In the genomic region with DNA sequence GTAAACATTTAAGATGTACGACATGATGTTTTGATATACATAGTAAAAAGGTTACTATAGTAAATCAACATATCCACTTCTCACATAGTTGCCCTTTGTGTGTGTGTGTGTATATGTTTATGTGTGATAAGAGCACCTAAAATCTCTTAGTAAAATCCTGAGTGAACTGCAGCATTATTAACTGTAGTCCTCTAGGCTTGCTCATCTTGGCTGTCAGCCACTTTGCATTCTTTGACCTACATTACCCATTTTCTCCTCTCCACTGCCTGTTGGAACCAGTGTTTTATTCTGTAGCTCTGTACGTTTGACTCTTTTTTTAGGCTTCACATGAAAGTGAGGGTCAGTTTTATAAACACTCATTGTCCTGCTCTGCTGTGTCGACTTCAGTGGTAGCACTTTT, we compare ENCODE assay signal across 26 cellular contexts.
"Had no signal": no experiment of that assay in that cellular context is flagged by ENCODE, and none has a peak within 500 bp of the region (broad histone marks: within the 10 kb centered on the region; RNA-seq: fewer than 3 reads in every experiment).

No MANE protein-coding gene starts in this region.

- H3K27ac ChIP-seq: SJCRH30 had no signal

- H3K4me1 ChIP-seq: SJCRH30 had no signal

- H3K4me3 ChIP-seq: SJCRH30 had no signal

- FAIRE-seq: TTC549 had no signal

- ATAC-seq: activated T-helper 17 cell treated with anti-CD3 and anti-CD28 coated beads, Interleukin-2, amount 50 U/mL, for 72 hours; Panc1; Right ventricle myocardium inferior had no signal

- H3K9me3 ChIP-seq: SJCRH30 had no signal

- DNase-seq: activated B cell treated with CpG ODN at 0.5 μM for 24 hours; activated CD4-positive, alpha-beta memory T cell treated with anti-CD3 and anti-CD28 coated beads, Interleukin-2, amount 10 ng/mL, durations not matched to agents 7 days and 5 days; activated CD4-positive, alpha-beta T cell treated with anti-CD3 and anti-CD28 coated beads for 1 hour; activated CD4-positive, alpha-beta T cell treated with anti-CD3 and anti-CD28 coated beads, Interleukin-2, amount 10 ng/mL, durations not matched to agents 24 days and 14 days; activated gamma-delta T cell; activated naive CD4-positive, alpha-beta T cell treated with anti-CD3 and anti-CD28 coated beads for 36 hours; activated T-cell treated with anti-CD3 and anti-CD28 coated beads for 4 hours; activated T-cell treated with anti-CD3 and anti-CD28 coated beads, Interleukin-2, amount 50 U/mL, for 48 hours; caudate nucleus; Kasumi-1; NCI-H1105 treated with DMSO at 0.1 percent for 48 hours; NCI-H1436 treated with DMSO at 0.1 percent for 48 hours; NCI-H187; NCI-H2081; NCI-H510A treated with DMSO at 0.1 percent for 48 hours; NCI-H69; NK-92 treated with Interleukin-12 subunit alpha and Interleukin-12 subunit beta, amount 100 ng/mL, for 24 hours; OCI-M1; RPMI8226; SJCRH30; T-helper 2 cell; T1000 had no signal

- H3K27me3 ChIP-seq: SJCRH30 had no signal
